ENCODE assay signal across 8 cellular contexts in the genomic region with DNA sequence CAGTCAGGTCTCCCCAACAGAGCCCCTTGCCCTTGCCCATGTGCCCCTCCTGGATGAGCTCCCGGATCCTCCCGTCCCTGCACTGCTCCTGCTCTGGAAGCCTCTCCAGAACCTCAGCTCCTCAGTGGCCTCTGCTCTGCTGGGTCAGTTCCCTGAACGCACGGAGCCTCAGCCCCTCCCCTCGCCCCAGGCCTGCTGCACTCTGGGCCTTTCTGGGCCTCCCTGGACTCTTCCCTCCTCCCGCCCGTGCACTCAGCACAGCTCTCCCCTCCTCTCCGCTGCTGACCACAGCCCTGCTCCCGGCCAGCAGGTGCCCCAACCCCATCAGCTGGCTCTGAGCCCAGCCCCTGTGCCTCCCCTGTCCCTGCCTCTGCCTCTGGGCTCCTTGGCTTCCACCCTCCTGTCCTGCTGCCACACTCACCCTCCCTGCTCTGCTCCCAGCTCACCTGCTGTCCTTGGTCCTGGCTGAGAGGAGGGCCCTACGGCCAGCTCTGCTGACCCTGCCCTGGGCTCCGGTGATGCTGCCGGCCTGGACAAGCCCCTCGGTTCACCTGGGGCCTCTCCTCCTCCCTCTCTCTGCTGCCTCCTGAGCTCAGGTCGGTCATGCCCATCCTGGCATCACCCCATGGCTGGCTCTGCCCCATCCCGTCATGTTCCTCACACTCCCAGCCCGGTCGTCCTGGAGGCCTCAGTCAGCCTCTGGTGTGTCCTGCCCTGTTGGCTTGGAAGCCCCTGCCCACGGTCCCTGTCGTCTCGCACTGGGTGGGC.
DNase-seq lines count a peak whose midpoint lies in the region; ATAC-seq, FAIRE-seq and TF ChIP-seq lines count a peak whose summit lies in the region.
"Not testable (repeated sequence)": the region's sequence is repeated elsewhere in the genome, so short reads cannot be mapped to it uniquely, and the experiment has no call there.

No MANE protein-coding gene starts in this region.

- H4K20me1 ChIP-seq in OCI-LY7 (ENCODE audit: insufficient read depth, low read length), result not testable (repeated sequence)

- TF ChIP-seq POLR2A in A549 (IDR thresholded peaks at IDR 0.05; ENCODE audit: low read length), result not testable (repeated sequence)

- not testable (repeated sequence) for H3K9me3 ChIP-seq in A549; HEK293 (ENCODE audit: control insufficient read depth, insufficient read depth, low read depth, low read length); OCI-LY7 (ENCODE audit: low read length)

- POLR2A ChIA-PET in A549 (lab: Yijun Ruan, JAX); HEK293 (lab: Yijun Ruan, JAX); OCI-LY7 (lab: Charles Lee): not testable (repeated sequence)

- not testable (repeated sequence) for DNase-seq in A549 (ENCODE audit: low read depth in 1 of 2, low spot score in 1 of 2); OCI-LY7 (ENCODE audit: low spot score); activated T-cell treated with anti-CD3 and anti-CD28 coated beads, Interleukin-2, amount 50 U/mL, for 4 hours; omental fat pad (ENCODE audit: low spot score)
- peak; percentile 12 for DNase-seq in ELF-1 (ENCODE audit: low read depth, low spot score)

- H3K27ac ChIP-seq in A549; HEK293 (ENCODE audit: extremely low read depth, low read depth, low read length); OCI-LY7 (ENCODE audit: low read depth, low read length, poor library complexity, severe bottlenecking): not testable (repeated sequence)

- not testable (repeated sequence) for H3K4me1 Mint-ChIP-seq in activated T-cell treated with anti-CD3 and anti-CD28 coated beads, Interleukin-2, amount 50 U/mL, for 4 hours (ENCODE audit: low read depth)
- H3K4me1 Mint-ChIP-seq in stimulated activated naive CD8-positive, alpha-beta T cell treated with anti-CD3 and anti-CD28 coated beads, Interleukin-15, Interleukin-2, amounts not matched to agents 100 ng/mL and 50 ng/mL, for 24 hours (ENCODE audit: low read depth), result peaks cover 10% of the 10 kb centered on the region

- not testable (repeated sequence) for H3K79me2 ChIP-seq in OCI-LY7 (ENCODE audit: insufficient read depth, low read depth, low read length)

- H3K4me2 ChIP-seq in A549, result not testable (repeated sequence)
- 0 out of 2 replicates have a peak overlapping the region, but pooled peaks have one; percentile 31 for H3K4me2 ChIP-seq in OCI-LY7 (ENCODE audit: low read length)

- BruUV-seq in OCI-LY7 (replicated peaks; lab: Mats Ljungman, UMichigan), result not testable (repeated sequence)

- not testable (repeated sequence) for TF ChIP-seq EP300 in A549 (IDR thresholded peaks at IDR 0.05)

- peaks cover 14% of the 10 kb centered on the region for H3K27me3 Mint-ChIP-seq in activated T-cell treated with anti-CD3 and anti-CD28 coated beads, Interleukin-2, amount 50 U/mL, for 4 hours (ENCODE audit: low read depth)
- not testable (repeated sequence) for H3K27me3 Mint-ChIP-seq in stimulated activated naive CD8-positive, alpha-beta T cell treated with anti-CD3 and anti-CD28 coated beads, Interleukin-15, Interleukin-2, amounts not matched to agents 100 ng/mL and 50 ng/mL, for 24 hours

- ATAC-seq in A549, result peak; percentile 26 to 41; a peak in 3 of 6 replicates
- ATAC-seq in activated T-cell treated with anti-CD3 and anti-CD28 coated beads, Interleukin-2, amount 50 U/mL, for 4 hours, result not testable (repeated sequence)
- peak; percentile 17 for ATAC-seq in esophagus mucosa
- peak; percentile 82 for ATAC-seq in omental fat pad (ENCODE audit: low FRiP score)

- H3K4me3 Mint-ChIP-seq in activated T-cell treated with anti-CD3 and anti-CD28 coated beads, Interleukin-2, amount 50 U/mL, for 4 hours, result peak overlapping the region; percentile 49
- peak overlapping the region; percentile 69 for H3K4me3 Mint-ChIP-seq in stimulated activated naive CD8-positive, alpha-beta T cell treated with anti-CD3 and anti-CD28 coated beads, Interleukin-15, Interleukin-2, amounts not matched to agents 100 ng/mL and 50 ng/mL, for 24 hours

- not testable (repeated sequence) for H3K4me3 ChIP-seq in A549; HEK293 (ENCODE audit: low read depth, low read length); OCI-LY7 (ENCODE audit: low read depth, low read length, poor library complexity, severe bottlenecking)

- not testable (repeated sequence) for H3K27ac Mint-ChIP-seq in stimulated activated naive CD8-positive, alpha-beta T cell treated with anti-CD3 and anti-CD28 coated beads, Interleukin-15, Interleukin-2, amounts not matched to agents 100 ng/mL and 50 ng/mL, for 24 hours

- peaks cover 21% of the 10 kb centered on the region for H3K9me3 Mint-ChIP-seq in activated T-cell treated with anti-CD3 and anti-CD28 coated beads, Interleukin-2, amount 50 U/mL, for 4 hours
- peaks cover 17% of the 10 kb centered on the region for H3K9me3 Mint-ChIP-seq in stimulated activated naive CD8-positive, alpha-beta T cell treated with anti-CD3 and anti-CD28 coated beads, Interleukin-15, Interleukin-2, amounts not matched to agents 100 ng/mL and 50 ng/mL, for 24 hours

- FAIRE-seq in A549 (lab: Jason Lieb, UNC), result not testable (repeated sequence)

- intact Hi-C loops in OCI-LY7 (cut with micrococcal nuclease; ENCODE audit: unreplicated experiment), result not testable (repeated sequence)

- not testable (repeated sequence) for H2AFZ ChIP-seq in OCI-LY7 (ENCODE audit: low read length)

- H3K9me2 ChIP-seq in OCI-LY7 (ENCODE audit: insufficient read depth, low read length), result not testable (repeated sequence)

- CTCF ChIA-PET in A549 (lab: Yijun Ruan, JAX), result interaction anchor here (0.5 kb wide), 1 partner anchor 97 kb away, joined by 3 read pairs; no protein-coding TSS in a partner anchor
- CTCF ChIA-PET in HEK293 (lab: Yijun Ruan, JAX); OCI-LY7 (lab: Charles Lee; ENCODE audit: unreplicated experiment): not testable (repeated sequence)

- TF ChIP-seq RAD21 in A549 (conservative IDR thresholded peaks at IDR 0.05 in 1 of 2, IDR thresholded peaks at IDR 0.05 in 1 of 2), result not testable (repeated sequence)

- not testable (repeated sequence) for H3K36me3 ChIP-seq in HEK293 (ENCODE audit: control insufficient read depth in 2 of 2, insufficient read depth in 1 of 2, low read length in 2 of 2); OCI-LY7 (ENCODE audit: insufficient read depth, low read length)

- 3% methylated on average over 13 of the region's 20 CpGs for WGBS in A549 (ENCODE audit: missing lambda C conversion rate)

- not testable (repeated sequence) for TF ChIP-seq CTCF in A549 (IDR thresholded peaks at IDR 0.05); HEK293 (tag by site-specific recombination; IDR thresholded peaks at IDR 0.05); OCI-LY7 (conservative IDR thresholded peaks at IDR 0.05; ENCODE audit: low read length); omental fat pad (IDR thresholded peaks at IDR 0.05)

- H3K36me3 Mint-ChIP-seq in activated T-cell treated with anti-CD3 and anti-CD28 coated beads, Interleukin-2, amount 50 U/mL, for 4 hours (ENCODE audit: insufficient read depth); stimulated activated naive CD8-positive, alpha-beta T cell treated with anti-CD3 and anti-CD28 coated beads, Interleukin-15, Interleukin-2, amounts not matched to agents 100 ng/mL and 50 ng/mL, for 24 hours (ENCODE audit: low read depth): not testable (repeated sequence)

- not testable (repeated sequence) for H3K4me1 ChIP-seq in A549; HEK293 (ENCODE audit: control insufficient read depth, insufficient read depth, low read length); OCI-LY7 (ENCODE audit: insufficient read depth, low read length, poor library complexity, severe bottlenecking)

TF ChIP-seq in HEK293, 187 proteins besides CTCF, POLR2A, EP300 and RAD21:
- TF ChIP-seq, protein P1, sequence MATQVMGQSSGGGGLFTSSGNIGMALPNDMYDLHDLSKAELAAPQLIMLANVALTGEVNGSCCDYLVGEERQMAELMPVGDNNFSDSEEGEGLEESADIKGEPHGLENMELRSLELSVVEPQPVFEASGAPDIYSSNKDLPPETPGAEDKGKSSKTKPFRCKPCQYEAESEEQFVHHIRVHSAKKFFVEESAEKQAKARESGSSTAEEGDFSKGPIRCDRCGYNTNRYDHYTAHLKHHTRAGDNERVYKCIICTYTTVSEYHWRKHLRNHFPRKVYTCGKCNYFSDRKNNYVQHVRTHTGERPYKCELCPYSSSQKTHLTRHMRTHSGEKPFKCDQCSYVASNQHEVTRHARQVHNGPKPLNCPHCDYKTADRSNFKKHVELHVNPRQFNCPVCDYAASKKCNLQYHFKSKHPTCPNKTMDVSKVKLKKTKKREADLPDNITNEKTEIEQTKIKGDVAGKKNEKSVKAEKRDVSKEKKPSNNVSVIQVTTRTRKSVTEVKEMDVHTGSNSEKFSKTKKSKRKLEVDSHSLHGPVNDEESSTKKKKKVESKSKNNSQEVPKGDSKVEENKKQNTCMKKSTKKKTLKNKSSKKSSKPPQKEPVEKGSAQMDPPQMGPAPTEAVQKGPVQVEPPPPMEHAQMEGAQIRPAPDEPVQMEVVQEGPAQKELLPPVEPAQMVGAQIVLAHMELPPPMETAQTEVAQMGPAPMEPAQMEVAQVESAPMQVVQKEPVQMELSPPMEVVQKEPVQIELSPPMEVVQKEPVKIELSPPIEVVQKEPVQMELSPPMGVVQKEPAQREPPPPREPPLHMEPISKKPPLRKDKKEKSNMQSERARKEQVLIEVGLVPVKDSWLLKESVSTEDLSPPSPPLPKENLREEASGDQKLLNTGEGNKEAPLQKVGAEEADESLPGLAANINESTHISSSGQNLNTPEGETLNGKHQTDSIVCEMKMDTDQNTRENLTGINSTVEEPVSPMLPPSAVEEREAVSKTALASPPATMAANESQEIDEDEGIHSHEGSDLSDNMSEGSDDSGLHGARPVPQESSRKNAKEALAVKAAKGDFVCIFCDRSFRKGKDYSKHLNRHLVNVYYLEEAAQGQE (tag by site-specific recombination; IDR thresholded peaks at IDR 0.05), result peak; percentile 82
TF ChIP-seq in HEK293: peak in this region for 1; not testable (repeated sequence) for 186.
